ENCODE assay signal across 8 cellular contexts in genomic region chr2:45168731-45169338, GRCh38.
DNase-seq lines count a peak whose midpoint lies in the region; ATAC-seq and TF ChIP-seq lines count a peak whose summit lies in the region.

No MANE protein-coding gene starts in this region.

- TF ChIP-seq CTCF in CD14-positive monocyte (IDR thresholded peaks at IDR 0.05) (no peak), left ventricle myocardium inferior (IDR thresholded peaks at IDR 0.05; ENCODE audit: borderline replicate concordance) (no peak), spleen (IDR thresholded peaks at IDR 0.05 in 8 of 11, conservative IDR thresholded peaks at IDR 0.05 in 3 of 11) (no peak)
- no peak for TF ChIP-seq CTCF in activated CD8-positive, alpha-beta T cell treated with anti-CD3 and anti-CD28 coated beads for 36 hours (IDR thresholded peaks at IDR 0.05)

- intact Hi-C loops in CD14-positive monocyte (cut with micrococcal nuclease), result no loop called here
- intact Hi-C loops in activated CD8-positive, alpha-beta T cell treated with anti-CD3 and anti-CD28 coated beads for 36 hours (cut with micrococcal nuclease), result no loop called here
- intact Hi-C loops in left ventricle myocardium inferior (cut with micrococcal nuclease), result no loop called here
- intact Hi-C loops in spleen (cut with DNase I; ENCODE audit: low total_unique reads), result no loop called here

- H3K36me3 ChIP-seq in HUES6 (ENCODE audit: control insufficient read depth, insufficient read depth, low read length), result no peaks in the 10 kb centered on the region
- no peaks in the 10 kb centered on the region for H3K36me3 ChIP-seq in left ventricle myocardium inferior
- no peaks in the 10 kb centered on the region for H3K36me3 ChIP-seq in spleen

- DNase-seq in CD14-positive monocyte (ENCODE audit: low spot score), result no peak
- peak; percentile 3 for DNase-seq in activated CD8-positive, alpha-beta T cell treated with anti-CD3 and anti-CD28 coated beads for 36 hours
- no peak for DNase-seq in left ventricle myocardium inferior
- DNase-seq in spleen, result no peak
- no peak for DNase-seq in H4 (ENCODE audit: low spot score)
- no peak for DNase-seq in NCI-H446 treated with DMSO at 0.1 percent for 48 hours (lab: John Stamatoyannopoulos, UW)
- no peak for DNase-seq in foreskin melanocyte

- H3K4me3 ChIP-seq in HUES6 (ENCODE audit: low read depth, low read length), result peak overlapping the region; percentile 80
- H3K4me3 ChIP-seq in left ventricle myocardium inferior, result peak overlapping the region; percentile 66
- peak overlapping the region; percentile 10 to 65 (median 37) for H3K4me3 ChIP-seq in spleen

- H3K27ac Mint-ChIP-seq in CD14-positive monocyte, result no peak overlapping the region
- H3K27ac Mint-ChIP-seq in activated CD8-positive, alpha-beta T cell treated with anti-CD3 and anti-CD28 coated beads for 36 hours, result no peak overlapping the region

- H3K9me3 ChIP-seq in HUES6 (ENCODE audit: control insufficient read depth, insufficient read depth, low read depth, low read length) (no peaks in the 10 kb centered on the region), left ventricle myocardium inferior (replicated peaks) (no peaks in the 10 kb centered on the region), spleen (no peaks in the 10 kb centered on the region)

- POLR2A ChIA-PET in activated CD8-positive, alpha-beta T cell treated with anti-CD3 and anti-CD28 coated beads for 36 hours (lab: Charles Lee), result no interaction called here

- peaks cover 90% of the 10 kb centered on the region for H3K27me3 ChIP-seq in HUES6 (ENCODE audit: control insufficient read depth, insufficient read depth, low read length)
- H3K27me3 ChIP-seq in left ventricle myocardium inferior (ENCODE audit: low read depth), result peaks cover 100% of the 10 kb centered on the region
- peaks cover 0 to 97% (median 54%) of the 10 kb centered on the region in 7 donors for H3K27me3 ChIP-seq in spleen (replicated peaks in 1 of 7)

- no peak for TF ChIP-seq POLR2A in spleen (IDR thresholded peaks at IDR 0.05)

- peak overlapping the region; percentile 64 to 92 for H3K4me3 Mint-ChIP-seq in CD14-positive monocyte
- H3K4me3 Mint-ChIP-seq in activated CD8-positive, alpha-beta T cell treated with anti-CD3 and anti-CD28 coated beads for 36 hours, result peak overlapping the region; percentile 53

- H3K9me3 Mint-ChIP-seq in CD14-positive monocyte, result peaks cover 0 to 15% (median 2%) of the 10 kb centered on the region in 7 donors
- no peaks in the 10 kb centered on the region for H3K9me3 Mint-ChIP-seq in activated CD8-positive, alpha-beta T cell treated with anti-CD3 and anti-CD28 coated beads for 36 hours

- peak overlapping the region; percentile 20 for H3K9ac ChIP-seq in HUES6 (ENCODE audit: low read length)

- H3K4me1 ChIP-seq in HUES6 (ENCODE audit: control insufficient read depth, insufficient read depth, low read length), result no peaks in the 10 kb centered on the region; the same call in 1 of the 2 replicates
- H3K4me1 ChIP-seq in left ventricle myocardium inferior, result peaks cover 32% of the 10 kb centered on the region
- H3K4me1 ChIP-seq in spleen, result peaks cover 0 to 31% (median 24%) of the 10 kb centered on the region in 6 donors

- WGBS in spleen, 5 donors, result 1 to 5% (median 2%) methylated on average over 37 to 70 of the region's 70 CpGs

- peaks cover 11% of the 10 kb centered on the region for H3K4me1 Mint-ChIP-seq in CD14-positive monocyte
- H3K4me1 Mint-ChIP-seq in activated CD8-positive, alpha-beta T cell treated with anti-CD3 and anti-CD28 coated beads for 36 hours (ENCODE audit: low read depth), result peaks cover 2% of the 10 kb centered on the region

- peak; percentile 24 for ATAC-seq in activated CD8-positive, alpha-beta T cell treated with anti-CD3 and anti-CD28 coated beads for 36 hours

- no peak overlapping the region for H3K27ac ChIP-seq in HUES6 (ENCODE audit: low read depth, low read length)
- no peak overlapping the region for H3K27ac ChIP-seq in left ventricle myocardium inferior (replicated peaks)
- no peak overlapping the region for H3K27ac ChIP-seq in spleen

- CTCF ChIA-PET in activated CD8-positive, alpha-beta T cell treated with anti-CD3 and anti-CD28 coated beads for 36 hours (lab: Charles Lee), result interaction anchor here (0.6 to 1.2 kb wide), 3 partner anchors 12 to 325 kb away, joined by 3 read pairs; no protein-coding TSS in a partner anchor

- peaks cover 3 to 4% of the 10 kb centered on the region in 2 donors for H3K36me3 Mint-ChIP-seq in CD14-positive monocyte
- H3K36me3 Mint-ChIP-seq in activated CD8-positive, alpha-beta T cell treated with anti-CD3 and anti-CD28 coated beads for 36 hours (ENCODE audit: low read depth), result no peaks in the 10 kb centered on the region

- peaks cover 78 to 95% (median 87%) of the 10 kb centered on the region in 3 donors for H3K27me3 Mint-ChIP-seq in CD14-positive monocyte (ENCODE audit: low read depth in 3 of 3)
- H3K27me3 Mint-ChIP-seq in activated CD8-positive, alpha-beta T cell treated with anti-CD3 and anti-CD28 coated beads for 36 hours, result peaks cover 61% of the 10 kb centered on the region
